Comparison of ENCODE assay signal across 26 cellular contexts in the genomic region with DNA sequence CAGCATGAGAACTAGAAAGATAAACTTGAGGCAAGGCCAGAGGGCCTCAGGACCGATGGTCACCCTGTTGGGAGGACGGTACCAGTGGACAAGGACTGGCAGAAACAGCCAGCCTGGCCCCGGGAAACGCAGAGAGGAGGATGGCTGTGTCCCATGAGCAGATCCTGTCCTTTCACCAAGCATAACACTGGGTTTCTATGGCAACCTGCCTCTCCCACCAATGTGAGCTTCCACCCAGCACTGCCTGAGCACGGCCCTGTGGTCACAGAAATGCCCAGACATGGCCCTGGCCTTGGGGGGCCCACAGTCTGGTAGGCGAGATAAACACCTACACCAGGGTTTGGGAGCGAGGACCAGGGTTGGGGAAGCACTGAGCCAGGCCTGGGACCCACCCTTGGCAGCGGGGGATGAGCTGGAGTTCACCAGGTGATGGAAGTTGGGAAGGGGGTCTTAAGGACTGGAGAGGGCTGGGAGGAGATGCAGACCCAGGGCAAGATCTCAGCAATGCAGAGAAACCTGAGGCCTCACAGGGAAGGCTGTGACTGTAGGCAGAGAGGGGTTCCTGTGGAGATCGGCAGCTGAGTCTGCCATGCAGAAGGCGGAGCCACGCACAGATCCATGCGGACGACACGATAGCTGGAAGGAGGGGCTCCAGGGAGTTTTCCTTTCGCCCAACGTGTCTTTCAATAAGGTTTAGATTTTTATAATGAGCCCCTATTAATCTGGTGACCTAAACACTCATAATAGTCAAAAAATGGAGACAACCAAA. TPM values are rescaled to one million over a fixed set of nuclear protein-coding genes. Genes with fewer than 3 reads are reported as not detected.
DNase-seq lines count a peak whose midpoint lies in the region; ATAC-seq, FAIRE-seq and TF ChIP-seq lines count a peak whose summit lies in the region.
"Had no signal": no experiment of that assay in that cellular context is flagged by ENCODE, and none has a peak within 500 bp of the region (broad histone marks: within the 10 kb centered on the region; RNA-seq: fewer than 3 reads in every experiment).

No MANE protein-coding gene starts in this region.

- no peaks in the 10 kb centered on the region for H3K36me3 Mint-ChIP-seq in WTC11
- H3K36me3 Mint-ChIP-seq in glutamatergic neuron (ENCODE audit: unreplicated experiment), result no peaks in the 10 kb centered on the region
- no peaks in the 10 kb centered on the region for H3K36me3 Mint-ChIP-seq in nephron progenitor cell (ENCODE audit: low read depth)
- H3K36me3 Mint-ChIP-seq: CD4-positive, CD25-positive, alpha-beta regulatory T cell had no signal

- H3K4me1 ChIP-seq in right atrium auricular region, result no peaks in the 10 kb centered on the region

- ATAC-seq in WTC11, result peak; percentile 61
- ATAC-seq: Panc1 had no signal

- no peak for FAIRE-seq in GM12892 (lab: Jason Lieb, UNC)

- no peak overlapping the region for H3K27ac ChIP-seq in right atrium auricular region
- H3K27ac ChIP-seq: RWPE1 had no signal

- no peak for DNase-seq in WTC11 (ENCODE audit: low spot score)
- no peak for DNase-seq in glutamatergic neuron
- peak; percentile 26 for DNase-seq in nephron progenitor cell
- no peak for DNase-seq in C1 segment of cervical spinal cord (lab: John Stamatoyannopoulos, UW)
- DNase-seq in activated CD4-positive, CD25-positive, alpha-beta regulatory T cell treated with anti-CD3 and anti-CD28 coated beads, Interleukin-2, amount 50 U/mL, for 72 hours, result no peak
- DNase-seq in right atrium auricular region (ENCODE audit: low spot score), result no peak
- no peak for DNase-seq in GM12892 (ENCODE audit: insufficient read length)
- DNase-seq: CD4-positive, CD25-positive, alpha-beta regulatory T cell; DMS153; DND-41; GOT3; Karpas-422; NCI-H1092; NCI-H1417 treated with DMSO at 0.1 percent for 48 hours; NCI-H1694 treated with DMSO at 0.1 percent for 48 hours; NCI-H2081 treated with DMSO at 0.1 percent for 48 hours; NCI-H2171; NCI-H226; NCI-H510A; NCI-H69; SHP77 had no signal

- H3K4me3 Mint-ChIP-seq in WTC11 (no peak overlapping the region), glutamatergic neuron (ENCODE audit: unreplicated experiment) (no peak overlapping the region), nephron progenitor cell (no peak overlapping the region)
- H3K4me3 Mint-ChIP-seq: B cell; CD4-positive, CD25-positive, alpha-beta regulatory T cell had no signal

- no peaks in the 10 kb centered on the region for H3K9me3 ChIP-seq in right atrium auricular region

- no peak for TF ChIP-seq POLR2A in GM12892 (IDR thresholded peaks at IDR 0.05; ENCODE audit: low read depth, low read length)

- H3K9me3 Mint-ChIP-seq in WTC11, result no peaks in the 10 kb centered on the region
- peaks cover 13% of the 10 kb centered on the region for H3K9me3 Mint-ChIP-seq in glutamatergic neuron (ENCODE audit: unreplicated experiment)
- no peaks in the 10 kb centered on the region for H3K9me3 Mint-ChIP-seq in nephron progenitor cell

- H3K27ac Mint-ChIP-seq in WTC11 (no peak overlapping the region), glutamatergic neuron (ENCODE audit: unreplicated experiment) (peak overlapping the region; percentile 53), nephron progenitor cell (no peak overlapping the region)
- H3K27ac Mint-ChIP-seq: B cell; CD4-positive, CD25-positive, alpha-beta regulatory T cell had no signal

- H3K27me3 Mint-ChIP-seq in WTC11 (ENCODE audit: low read depth) (peaks cover 2% of the 10 kb centered on the region; the same call in 1 of the 2 replicates), glutamatergic neuron (ENCODE audit: unreplicated experiment) (peaks cover 16% of the 10 kb centered on the region), nephron progenitor cell (ENCODE audit: low read depth, poor library complexity) (peaks cover 35% of the 10 kb centered on the region)

- no peak overlapping the region for H3K4me3 ChIP-seq in right atrium auricular region

- CTCF ChIA-PET in WTC11 (lab: Charles Lee), result interaction anchor here (0.9 to 2.4 kb wide), 3 partner anchors 31 to 54 kb away, joined by 3 to 8 read pairs (median 3); no protein-coding TSS in a partner anchor

- no peaks in the 10 kb centered on the region for H3K36me3 ChIP-seq in right atrium auricular region

- no peak for TF ChIP-seq CTCF in WTC11 (IDR thresholded peaks at IDR 0.05)
- TF ChIP-seq CTCF in glutamatergic neuron (IDR thresholded peaks at IDR 0.05; ENCODE audit: partially characterized antibody, unreplicated experiment), result no peak
- TF ChIP-seq CTCF in nephron progenitor cell (IDR thresholded peaks at IDR 0.05), result no peak
- no peak for TF ChIP-seq CTCF in right atrium auricular region (IDR thresholded peaks at IDR 0.05)

- H3K27me3 ChIP-seq in right atrium auricular region, result peaks cover 0 to 5% of the 10 kb centered on the region in 2 donors

- POLR2A ChIA-PET in WTC11 (lab: Charles Lee), result no interaction called here

- peaks cover 30% of the 10 kb centered on the region for H3K4me1 Mint-ChIP-seq in WTC11
- peaks cover 71% of the 10 kb centered on the region for H3K4me1 Mint-ChIP-seq in glutamatergic neuron (ENCODE audit: low read depth, unreplicated experiment)
- peaks cover 68% of the 10 kb centered on the region for H3K4me1 Mint-ChIP-seq in nephron progenitor cell
- H3K4me1 Mint-ChIP-seq: CD4-positive, CD25-positive, alpha-beta regulatory T cell had no signal

TF ChIP-seq in WTC11, 78 proteins besides CTCF, POLR2A, EP300 and RAD21:
- TF ChIP-seq TP53 (CRISPR knock-in tag; IDR thresholded peaks at IDR 0.05), result no peak
- TF ChIP-seq AFF4 (CRISPR knock-in tag; IDR thresholded peaks at IDR 0.05; ENCODE audit: borderline replicate concordance), result no peak
- TF ChIP-seq PRRX2 (CRISPR knock-in tag; IDR thresholded peaks at IDR 0.05), result no peak
- no peak for TF ChIP-seq EMX1 (CRISPR knock-in tag; IDR thresholded peaks at IDR 0.05)
TF ChIP-seq in WTC11: peak in this region for 0.

RNA-seq across cellular contexts. Expression of gene CRMP1, which starts 32.7 kb away (rescaled TPM):
- total RNA-seq in WTC11 (2021), result 109 to 134 TPM (median 110 TPM) in 3 replicates
- total RNA-seq in glutamatergic neuron (ENCODE audit: unreplicated experiment), result 947 TPM
- 1 to 10 TPM in 1 of 2 donors, under 1 TPM in 1; 0.37 to 1.1 TPM for total RNA-seq in right atrium auricular region
- polyA plus RNA-seq in GM12892 (2012; ENCODE audit: missing spikeins), result 1.2 TPM
- total RNA-seq: B cell; CD4-positive, CD25-positive, alpha-beta regulatory T cell; HT-29; OCI-LY7 had no signal
- polyA plus RNA-seq: CD4-positive, CD25-positive, alpha-beta regulatory T cell had no signal

Comparison
In these comparisons a context has a peak if more than half of its experiments do, and no peak if none do; other contexts are left out.
1. RNA of gene CRMP1, which starts 32.7 kb away (total RNA-seq): 947 TPM in glutamatergic neuron (single experiment) and 109 to 134 TPM in WTC11; 0.37 to 1.1 TPM in right atrium auricular region; every median in the first group is over 10 times any median in the second.